Comparison of ENCODE assay signal across 1 cellular context in the genomic region with DNA sequence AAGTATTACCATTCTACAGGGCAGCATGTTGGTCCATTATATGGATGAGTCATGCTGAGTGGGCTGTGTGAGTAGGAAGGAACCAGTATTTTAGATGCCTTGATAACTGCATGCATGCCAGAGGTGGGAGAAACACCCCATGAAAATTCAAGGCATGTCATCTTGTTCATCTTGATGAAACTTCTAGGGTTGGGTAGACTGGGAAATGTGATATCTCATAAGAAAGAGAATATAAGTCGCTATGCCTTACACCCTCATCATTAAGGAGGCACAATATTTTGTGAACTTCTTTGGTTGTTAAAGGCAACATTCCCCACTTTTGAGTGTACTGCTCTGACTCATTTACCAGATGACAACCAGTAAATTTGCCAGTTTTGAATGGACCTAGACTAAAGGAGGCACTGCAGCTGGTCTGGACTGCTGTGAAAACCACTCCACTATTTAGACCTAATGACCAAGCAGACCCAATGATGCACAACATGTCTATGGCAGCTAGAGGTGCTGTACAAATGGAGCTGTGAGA.
TF ChIP-seq lines count a peak whose summit lies in the region.

No MANE protein-coding gene starts in this region.

TF ChIP-seq in IMR-90, 13 proteins besides CTCF, POLR2A, EP300 and RAD21:
- TF ChIP-seq MAFK (IDR thresholded peaks at IDR 0.05; ENCODE audit: low read depth, low read length) (0 out of 2 replicates have a peak, but pooled peaks have one; percentile 0), FOS (IDR thresholded peaks at IDR 0.05; ENCODE audit: low read depth, low read length) (peak; percentile 57), MAZ (IDR thresholded peaks at IDR 0.05; ENCODE audit: borderline replicate concordance, low read depth, low read length) (no peak), CEBPB (IDR thresholded peaks at IDR 0.05; ENCODE audit: low read depth, low read length) (no peak), SMC3 (IDR thresholded peaks at IDR 0.05; ENCODE audit: low read depth, low read length) (no peak), NFE2L2 (IDR thresholded peaks at IDR 0.05; ENCODE audit: low read depth, low read length) (no peak)
- TF ChIP-seq, protein P1, sequence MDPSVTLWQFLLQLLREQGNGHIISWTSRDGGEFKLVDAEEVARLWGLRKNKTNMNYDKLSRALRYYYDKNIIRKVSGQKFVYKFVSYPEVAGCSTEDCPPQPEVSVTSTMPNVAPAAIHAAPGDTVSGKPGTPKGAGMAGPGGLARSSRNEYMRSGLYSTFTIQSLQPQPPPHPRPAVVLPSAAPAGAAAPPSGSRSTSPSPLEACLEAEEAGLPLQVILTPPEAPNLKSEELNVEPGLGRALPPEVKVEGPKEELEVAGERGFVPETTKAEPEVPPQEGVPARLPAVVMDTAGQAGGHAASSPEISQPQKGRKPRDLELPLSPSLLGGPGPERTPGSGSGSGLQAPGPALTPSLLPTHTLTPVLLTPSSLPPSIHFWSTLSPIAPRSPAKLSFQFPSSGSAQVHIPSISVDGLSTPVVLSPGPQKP (IDR thresholded peaks at IDR 0.05; ENCODE audit: borderline replicate concordance, low read depth, low read length) = no peak
- TF ChIP-seq, protein P2, sequence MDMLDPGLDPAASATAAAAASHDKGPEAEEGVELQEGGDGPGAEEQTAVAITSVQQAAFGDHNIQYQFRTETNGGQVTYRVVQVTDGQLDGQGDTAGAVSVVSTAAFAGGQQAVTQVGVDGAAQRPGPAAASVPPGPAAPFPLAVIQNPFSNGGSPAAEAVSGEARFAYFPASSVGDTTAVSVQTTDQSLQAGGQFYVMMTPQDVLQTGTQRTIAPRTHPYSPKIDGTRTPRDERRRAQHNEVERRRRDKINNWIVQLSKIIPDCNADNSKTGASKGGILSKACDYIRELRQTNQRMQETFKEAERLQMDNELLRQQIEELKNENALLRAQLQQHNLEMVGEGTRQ (IDR thresholded peaks at IDR 0.05; ENCODE audit: low read depth, low read length) = no peak
